In the genomic region with DNA sequence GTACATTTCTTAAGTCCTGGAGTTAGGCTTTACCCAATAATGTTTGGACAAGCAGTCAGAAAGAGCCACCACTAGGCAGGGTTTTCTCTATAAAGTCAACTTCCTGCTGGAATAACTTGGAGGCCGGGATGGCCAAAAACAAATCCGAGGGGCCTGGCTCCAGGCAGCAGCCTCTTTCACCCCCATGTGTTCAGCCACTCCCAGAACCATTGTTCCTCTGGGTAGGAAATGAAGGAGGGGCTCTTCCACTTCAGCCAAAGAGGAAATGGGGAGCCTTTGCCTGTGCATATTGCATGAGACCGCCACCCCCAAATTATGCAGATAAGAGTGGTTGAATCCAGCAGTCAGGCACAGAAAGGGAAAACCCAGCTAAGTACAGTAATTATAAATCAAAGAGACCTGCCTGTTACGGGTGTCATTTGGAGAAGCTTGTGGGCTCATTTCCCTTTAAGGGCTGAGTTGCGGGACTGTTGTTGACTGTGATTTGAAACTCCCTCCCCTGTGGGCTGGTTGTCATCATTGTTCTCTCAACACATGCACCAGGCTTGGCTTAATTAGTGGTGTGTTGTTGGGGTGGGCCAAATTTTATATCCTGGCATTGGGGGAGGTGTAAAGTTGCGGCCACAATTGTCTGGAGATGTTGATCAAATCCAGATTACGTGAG, we compare ENCODE assay signal across 16 cellular contexts.
DNase-seq lines count a peak whose midpoint lies in the region; ATAC-seq and TF ChIP-seq lines count a peak whose summit lies in the region.
"Had no signal": no experiment of that assay in that cellular context is flagged by ENCODE, and none has a peak within 500 bp of the region (broad histone marks: within the 10 kb centered on the region; RNA-seq: fewer than 3 reads in every experiment).

No MANE protein-coding gene starts in this region.

- peak overlapping the region in 4 of 12 donors; percentile 25 to 56 (median 38) for H3K27ac ChIP-seq in heart left ventricle
- H3K27ac ChIP-seq in esophagus muscularis mucosa (replicated peaks in 1 of 4), result no peak overlapping the region
- no peak overlapping the region for H3K27ac ChIP-seq in spleen
- H3K27ac ChIP-seq in WERI-Rb-1, result no peak overlapping the region
- H3K27ac ChIP-seq: prostate gland had no signal

- 29 to 43% (median 37%) methylated on average over 7 of the region's 7 CpGs for WGBS in heart left ventricle, 4 donors
- 69% methylated on average over 7 of the region's 7 CpGs for whole genome bisulfite sequencing in esophagus muscularis mucosa
- WGBS in spleen, 5 donors, result 24 to 37% (median 27%) methylated on average over 7 of the region's 7 CpGs

- peak in 2 of 5 donors; percentile 29 to 40 for DNase-seq in heart left ventricle
- DNase-seq in Right ventricle myocardium inferior (ENCODE audit: missing footprints), result no peak
- DNase-seq in NCI-H2107 (lab: John Stamatoyannopoulos, UW), result peak; percentile 58
- DNase-seq in esophagus muscularis mucosa (ENCODE audit: extremely low spot score), result peak; percentile 70
- no peak for DNase-seq in spleen
- DNase-seq in WERI-Rb-1, result no peak
- DNase-seq in central memory CD4-positive, alpha-beta T cell, result no peak
- DNase-seq: AML-193; amniotic stem cell; GOT3; immature natural killer cell; NCI-H510A; stimulated activated CD4-positive, alpha-beta T cell treated with anti-CD3 and anti-CD28 coated beads, Interleukin-2, amount 100 ng/mL, for 48 hours had no signal

- ATAC-seq in heart left ventricle, result peak; percentile 36 to 77 (median 57)
- ATAC-seq in Right ventricle myocardium inferior, result no peak
- ATAC-seq: stimulated activated effector memory CD8-positive, alpha-beta T cell treated with anti-CD3 and anti-CD28 coated beads, Interleukin-12 subunit alpha, Interleukin-12 subunit beta, amount 100 ng/mL, for 72 hours had no signal

- H3K4me2 ChIP-seq in skeletal muscle satellite cell (ENCODE audit: low read length), result peak overlapping the region; percentile 35

- TF ChIP-seq CTCF in heart left ventricle (IDR thresholded peaks at IDR 0.05), result no peak
- no peak for TF ChIP-seq CTCF in esophagus muscularis mucosa (IDR thresholded peaks at IDR 0.05)
- no peak for TF ChIP-seq CTCF in spleen (IDR thresholded peaks at IDR 0.05 in 8 of 11, conservative IDR thresholded peaks at IDR 0.05 in 3 of 11)
- TF ChIP-seq CTCF in WERI-Rb-1 (IDR thresholded peaks at IDR 0.05; ENCODE audit: low read depth, low read length), result no peak

- H3K4me1 ChIP-seq in heart left ventricle (peaks cover 0 to 20% (median 4%) of the 10 kb centered on the region in 12 donors), esophagus muscularis mucosa (peaks cover 0 to 9% (median 6%) of the 10 kb centered on the region in 4 donors), skeletal muscle satellite cell (ENCODE audit: control insufficient read depth, insufficient read depth, low read length) (no peaks in the 10 kb centered on the region), spleen (no peaks in the 10 kb centered on the region)
- H3K4me1 ChIP-seq: prostate gland had no signal

- intact Hi-C loops in heart left ventricle (cut with DNase I), result no loop called here
- intact Hi-C loops in Right ventricle myocardium inferior (cut with DNase I), result no loop called here
- intact Hi-C loops in esophagus muscularis mucosa (cut with DNase I), result no loop called here
- intact Hi-C loops in spleen (cut with DNase I; ENCODE audit: low total_unique reads), result no loop called here

- H3K36me3 ChIP-seq in heart left ventricle, result no peaks in the 10 kb centered on the region
- no peaks in the 10 kb centered on the region for H3K36me3 ChIP-seq in esophagus muscularis mucosa
- H3K36me3 ChIP-seq in skeletal muscle satellite cell (ENCODE audit: insufficient read depth, low read length), result no peaks in the 10 kb centered on the region
- H3K36me3 ChIP-seq in spleen, result no peaks in the 10 kb centered on the region
- H3K36me3 ChIP-seq in WERI-Rb-1, result no peaks in the 10 kb centered on the region
- H3K36me3 ChIP-seq: prostate gland had no signal

- H3K9me3 ChIP-seq in heart left ventricle, result no peaks in the 10 kb centered on the region
- H3K9me3 ChIP-seq in esophagus muscularis mucosa, result no peaks in the 10 kb centered on the region
- no peaks in the 10 kb centered on the region for H3K9me3 ChIP-seq in skeletal muscle satellite cell (replicated peaks; ENCODE audit: low read length)
- H3K9me3 ChIP-seq in spleen, result no peaks in the 10 kb centered on the region
- H3K9me3 ChIP-seq in WERI-Rb-1 (ENCODE audit: severe bottlenecking), result no peaks in the 10 kb centered on the region
- H3K9me3 ChIP-seq: prostate gland had no signal

- TF ChIP-seq EP300 in esophagus muscularis mucosa (IDR thresholded peaks at IDR 0.05), result no peak

- no peaks in the 10 kb centered on the region for H3K27me3 ChIP-seq in heart left ventricle
- no peaks in the 10 kb centered on the region for H3K27me3 ChIP-seq in esophagus muscularis mucosa
- no peaks in the 10 kb centered on the region for H3K27me3 ChIP-seq in skeletal muscle satellite cell (ENCODE audit: control insufficient read depth, insufficient read depth, low read length)
- H3K27me3 ChIP-seq in spleen (replicated peaks in 1 of 7), result peaks cover 0 to 13% (median 0%) of the 10 kb centered on the region in 7 donors
- no peaks in the 10 kb centered on the region for H3K27me3 ChIP-seq in WERI-Rb-1 (ENCODE audit: insufficient read depth, low read depth, severe bottlenecking)

- TF ChIP-seq POLR2A in heart left ventricle (IDR thresholded peaks at IDR 0.05) (no peak), esophagus muscularis mucosa (IDR thresholded peaks at IDR 0.05; ENCODE audit: low read depth) (no peak), spleen (IDR thresholded peaks at IDR 0.05) (no peak)

- no peak overlapping the region for H3K9ac ChIP-seq in skeletal muscle satellite cell (ENCODE audit: low read depth, low read length)

- H3K4me3 ChIP-seq in heart left ventricle (peak overlapping the region in 1 of 12 donors; percentile 18), esophagus muscularis mucosa (no peak overlapping the region), skeletal muscle satellite cell (ENCODE audit: low read length) (peak overlapping the region; percentile 20), spleen (no peak overlapping the region), WERI-Rb-1 (ENCODE audit: low read depth, low read length) (no peak overlapping the region)
- H3K4me3 ChIP-seq: prostate gland had no signal

Comparison
In these comparisons a context has a peak if more than half of its experiments do, and no peak if none do; other contexts are left out.
1. DNase-seq: peak in NCI-H2107 (single experiment) and esophagus muscularis mucosa (single experiment); none in Right ventricle myocardium inferior (single experiment), spleen (single experiment), WERI-Rb-1 (single experiment) and central memory CD4-positive, alpha-beta T cell (single experiment).